In genomic region chr14:65600742-65601141, GRCh38 we compare ENCODE assay signal across 1 cellular context.
TF ChIP-seq lines count a peak whose summit lies in the region.

No MANE protein-coding gene starts in this region.

TF ChIP-seq in GM23338, 12 proteins besides CTCF, POLR2A, EP300 and RAD21 (continued from another document):
- TF ChIP-seq ZNF462 (CRISPR knock-in tag; IDR thresholded peaks at IDR 0.05) (no peak), EZH2phosphoT487 (IDR thresholded peaks at IDR 0.05; ENCODE audit: unreplicated experiment) (no peak), ZNF114 (CRISPR knock-in tag; IDR thresholded peaks at IDR 0.05) (no peak), NANOG (IDR thresholded peaks at IDR 0.05; ENCODE audit: borderline replicate concordance) (no peak), STAT1 (IDR thresholded peaks at IDR 0.05; ENCODE audit: unreplicated experiment) (no peak), JUNB (IDR thresholded peaks at IDR 0.05; ENCODE audit: unreplicated experiment) (no peak)
